In genomic region chr20:4813076-4813838, GRCh38 we compare ENCODE assay signal across 8 cellular contexts. TPM values are rescaled to one million over a fixed set of nuclear protein-coding genes. Genes with fewer than 3 reads are reported as not detected.
DNase-seq lines count a peak whose midpoint lies in the region; ATAC-seq, FAIRE-seq and TF ChIP-seq lines count a peak whose summit lies in the region.

No MANE protein-coding gene starts in this region.

- no peak for TF ChIP-seq RAD21 in HepG2 (CRISPR knock-in tag; IDR thresholded peaks at IDR 0.05)

- ATAC-seq in GM18511 (IDR thresholded peaks at IDR 0.05; ENCODE audit: unreplicated experiment) (peak; percentile 32), HG03159 (IDR thresholded peaks at IDR 0.05; ENCODE audit: unreplicated experiment) (peak; percentile 32), HepG2 (peak; percentile 13; the same call in 2 of the 3 replicates), HG03442 (IDR thresholded peaks at IDR 0.05; ENCODE audit: unreplicated experiment) (no peak)
- ATAC-seq in activated T-cell treated with anti-CD3 and anti-CD28 coated beads, Interleukin-2, amount 50 U/mL, for 72 hours (replicated peaks in 1 of 2) = peak in 1 of 2 donors; percentile 14

- H3K36me3 Mint-ChIP-seq in activated T-cell treated with anti-CD3 and anti-CD28 coated beads, Interleukin-2, amount 50 U/mL, for 72 hours (ENCODE audit: insufficient read depth in 2 of 2) = peaks cover 5 to 6% of the 10 kb centered on the region in 2 donors

- H3K27me3 Mint-ChIP-seq in activated T-cell treated with anti-CD3 and anti-CD28 coated beads, Interleukin-2, amount 50 U/mL, for 72 hours (ENCODE audit: low read depth) = no peaks in the 10 kb centered on the region

- H3K4me1 ChIP-seq in HepG2 (ENCODE audit: insufficient read depth, low read length) (peaks cover 8% of the 10 kb centered on the region), tibial artery (peaks cover 0 to 17% (median 3%) of the 10 kb centered on the region in 4 donors)

- no peak for TF ChIP-seq CTCF in HepG2 (CRISPR knock-in tag; IDR thresholded peaks at IDR 0.05)
- no peak for TF ChIP-seq CTCF in tibial artery (IDR thresholded peaks at IDR 0.05)

- BruUV-seq in HepG2 (replicated peaks; lab: Mats Ljungman, UMichigan) = no TSS peak

- TF ChIP-seq EP300 in HepG2 (IDR thresholded peaks at IDR 0.05; ENCODE audit: low read depth in 2 of 2, low read length in 2 of 2) (no peak), HepG2 (CRISPR knock-in tag; IDR thresholded peaks at IDR 0.05; ENCODE audit: borderline replicate concordance) (no peak)

- H3K4me1 Mint-ChIP-seq in activated T-cell treated with anti-CD3 and anti-CD28 coated beads, Interleukin-2, amount 50 U/mL, for 72 hours (ENCODE audit: low read depth) = peaks cover 73% of the 10 kb centered on the region

- H2AFZ ChIP-seq in HepG2 (ENCODE audit: low read length) = no peak overlapping the region

- in situ Hi-C loops in HepG2 (cut with HindIII; ENCODE audit: extremely low pct_ligation_motif_present, low pct_unique_long_range_greater_than_20kb) = no loop called here

- no peaks in the 10 kb centered on the region for H3K79me2 ChIP-seq in HepG2 (ENCODE audit: insufficient read depth, low read length)

- H4K20me1 ChIP-seq in HepG2 (ENCODE audit: insufficient read depth, low read length) = no peaks in the 10 kb centered on the region

- H3K9me3 Mint-ChIP-seq in activated T-cell treated with anti-CD3 and anti-CD28 coated beads, Interleukin-2, amount 50 U/mL, for 72 hours = no peaks in the 10 kb centered on the region

- H3K4me3 ChIP-seq in HepG2 (replicated peaks in 1 of 3; ENCODE audit: insufficient read depth in 1 of 3, low read depth in 2 of 3, low read length in 3 of 3) (no peak overlapping the region), tibial artery (no peak overlapping the region)

- peak overlapping the region; percentile 99 for H3K27ac Mint-ChIP-seq in activated T-cell treated with anti-CD3 and anti-CD28 coated beads, Interleukin-2, amount 50 U/mL, for 72 hours

- H3K9me3 ChIP-seq in HepG2 (ENCODE audit: low read length) = no peaks in the 10 kb centered on the region
- H3K9me3 ChIP-seq in tibial artery = no peaks in the 10 kb centered on the region

- no peak for FAIRE-seq in HepG2 (lab: Jason Lieb, UNC)

- peaks cover 16 to 68% of the 10 kb centered on the region in 2 experiments; a peak in 4 of 5 replicates for H3K27me3 ChIP-seq in HepG2 (ENCODE audit: control insufficient read depth in 1 of 2, insufficient read depth in 2 of 2, low read length in 2 of 2)
- H3K27me3 ChIP-seq in tibial artery = no peaks in the 10 kb centered on the region

- intact Hi-C loops in HepG2 (cut with micrococcal nuclease; ENCODE audit: unreplicated experiment) (no loop called here), tibial artery (cut with DNase I; ENCODE audit: low total_unique reads) (no loop called here)

- POLR2A ChIA-PET in HepG2 (lab: Yijun Ruan, JAX) = no interaction called here

- 34% methylated on average over 21 of the region's 22 CpGs for WGBS in HepG2 (ENCODE audit: low lambda C conversion rate)

- peak; percentile 18 to 33 for DNase-seq in activated T-cell treated with anti-CD3 and anti-CD28 coated beads, Interleukin-2, amount 50 U/mL, for 72 hours
- DNase-seq in HepG2 (ENCODE audit: low spot score) = no peak
- DNase-seq in tibial artery = peak in 1 of 2 donors; percentile 64
- no peak for DNase-seq in NCI-H187 (lab: John Stamatoyannopoulos, UW)
- DNase-seq in HCEC 1CT = no peak

- no peak overlapping the region for H3K9ac ChIP-seq in HepG2 (ENCODE audit: insufficient read depth, low read depth, low read length)

- CTCF ChIA-PET in HepG2 (lab: Yijun Ruan, JAX; ENCODE audit: low intra/inter-chr PET ratio, low total read pairs) = no interaction called here

- no peak for TF ChIP-seq POLR2A in HepG2 (IDR thresholded peaks at IDR 0.05; ENCODE audit: insufficient read depth in 1 of 2, low read depth in 2 of 2, low read length in 2 of 2)

- H3K36me3 ChIP-seq in HepG2 (replicated peaks in 1 of 2; ENCODE audit: control insufficient read depth in 1 of 2, insufficient read depth in 2 of 2, low read length in 2 of 2) = no peaks in the 10 kb centered on the region
- H3K36me3 ChIP-seq in tibial artery = no peaks in the 10 kb centered on the region

- H3K27ac ChIP-seq in HepG2 (ENCODE audit: extremely low read length, insufficient read depth, low read length) (no peak overlapping the region), tibial artery (peak overlapping the region; percentile 50 to 54)

- no peak overlapping the region for H3K4me2 ChIP-seq in HepG2 (ENCODE audit: low read depth, low read length)

- peak overlapping the region; percentile 97 to 99 for H3K4me3 Mint-ChIP-seq in activated T-cell treated with anti-CD3 and anti-CD28 coated beads, Interleukin-2, amount 50 U/mL, for 72 hours

TF ChIP-seq in HepG2, 621 proteins besides CTCF, POLR2A, EP300 and RAD21:
- TF ChIP-seq SATB2 (CRISPR knock-in tag; IDR thresholded peaks at IDR 0.05) (no peak), ZNF768 (CRISPR knock-in tag; IDR thresholded peaks at IDR 0.05) (peak; percentile 16; the same call in 1 of the 2 replicates), U2AF1 (optimal IDR thresholded peaks at IDR 0.05; ENCODE audit: low read depth, low read length) (no peak), ZNF709 (CRISPR knock-in tag; IDR thresholded peaks at IDR 0.05) (no peak), ZNF687 (CRISPR knock-in tag; IDR thresholded peaks at IDR 0.05) (peak; percentile 12; the same call in 1 of the 2 replicates), ZNF891 (CRISPR knock-in tag; IDR thresholded peaks at IDR 0.05) (0 out of 2 replicates have a peak, but pooled peaks have one; percentile 39)

RNA-seq across cellular contexts. Expression of gene RASSF2, which starts 10.2 kb away (rescaled TPM):
- total RNA-seq in activated T-cell treated with anti-CD3 and anti-CD28 coated beads, Interleukin-2, amount 50 U/mL, for 72 hours = 10 to 100 TPM; 46.5 to 47.4 TPM
- total RNA-seq in HepG2 (2016; rRNA removed; fragmentation: Illumina TruSeq; extraction: Trizol) = 0.53 and 0.83 TPM in 2 replicates
- total RNA-seq in HepG2 (2016; cell fraction: cytosol; rRNA removed; fragmentation: Illumina TruSeq; extraction: Trizol; ENCODE audit: low read depth) = under 0.01 and 0.09 TPM in 2 replicates
- total RNA-seq in HepG2 (2016; cell fraction: insoluble cytoplasmic fraction; rRNA removed; fragmentation: Illumina TruSeq; extraction: Trizol) = 0.61 and 0.86 TPM in 2 replicates
- 0.25 and 0.31 TPM in 2 replicates for total RNA-seq in HepG2 (2016; cell fraction: membrane; rRNA removed; fragmentation: Illumina TruSeq; extraction: Trizol)
- total RNA-seq in HepG2 (2016; cell fraction: nucleus; rRNA removed; fragmentation: Illumina TruSeq; extraction: Trizol) = 0.19 and 0.44 TPM in 2 replicates
- polyA plus RNA-seq in HepG2 (2011; rRNA removed) = 0.09 and 0.16 TPM in 2 replicates
- polyA plus RNA-seq in HepG2 (2011; cell fraction: cytosol; rRNA removed) = 0.09 and 0.10 TPM in 2 replicates
- 0.11 and 0.19 TPM in 2 replicates for polyA plus RNA-seq in HepG2 (2011; cell fraction: nucleus; rRNA removed)
- polyA plus RNA-seq in HepG2 (2012) = 0.05 and 0.08 TPM in 2 replicates
- polyA plus RNA-seq in HepG2 (2016; cell fraction: cytosol; fragmentation: Illumina TruSeq; extraction: Trizol; ENCODE audit: low read depth) = 0.06 and 0.08 TPM in 2 replicates
- 0.59 and 0.73 TPM in 2 replicates for polyA plus RNA-seq in HepG2 (2016; cell fraction: insoluble cytoplasmic fraction; fragmentation: Illumina TruSeq; extraction: Trizol; ENCODE audit: low read depth)
- polyA plus RNA-seq in HepG2 (2016; cell fraction: membrane; fragmentation: Illumina TruSeq; extraction: Trizol; ENCODE audit: low read depth) = 0.10 and 0.11 TPM in 2 replicates
- polyA plus RNA-seq in HepG2 (2016; cell fraction: nucleus; fragmentation: Illumina TruSeq; extraction: Trizol; ENCODE audit: insufficient read depth, low read depth) = 0.48 and 0.55 TPM in 2 replicates
- polyA minus RNA-seq in HepG2 (2011; rRNA and poly(A)+ RNA removed; ENCODE audit: low replicate concordance) = 0.06 TPM in 1 of 2 replicates, not detected in the other
- 0.10 TPM in 1 of 2 replicates, not detected in the other for polyA minus RNA-seq in HepG2 (2011; cell fraction: cytosol; rRNA and poly(A)+ RNA removed)
- 0.12 and 0.13 TPM in 2 replicates for polyA minus RNA-seq in HepG2 (2011; cell fraction: nucleus; rRNA and poly(A)+ RNA removed)

Comparison
In these comparisons a context has a peak if more than half of its experiments do, and no peak if none do; other contexts are left out.
1. DNase-seq: peak in activated T-cell treated with anti-CD3 and anti-CD28 coated beads, Interleukin-2, amount 50 U/mL, for 72 hours (2 of 2); none in HepG2 (single experiment), NCI-H187 (0 of 2) and HCEC 1CT (single experiment).
2. RNA of gene RASSF2, which starts 10.2 kb away (total RNA-seq): 46.5 to 47.4 TPM in activated T-cell treated with anti-CD3 and anti-CD28 coated beads, Interleukin-2, amount 50 U/mL, for 72 hours; under 0.01 to 0.86 TPM in HepG2; every median in the first group is over 10 times any median in the second.